8 cellular contexts compared by ENCODE assay signal in the genomic region with DNA sequence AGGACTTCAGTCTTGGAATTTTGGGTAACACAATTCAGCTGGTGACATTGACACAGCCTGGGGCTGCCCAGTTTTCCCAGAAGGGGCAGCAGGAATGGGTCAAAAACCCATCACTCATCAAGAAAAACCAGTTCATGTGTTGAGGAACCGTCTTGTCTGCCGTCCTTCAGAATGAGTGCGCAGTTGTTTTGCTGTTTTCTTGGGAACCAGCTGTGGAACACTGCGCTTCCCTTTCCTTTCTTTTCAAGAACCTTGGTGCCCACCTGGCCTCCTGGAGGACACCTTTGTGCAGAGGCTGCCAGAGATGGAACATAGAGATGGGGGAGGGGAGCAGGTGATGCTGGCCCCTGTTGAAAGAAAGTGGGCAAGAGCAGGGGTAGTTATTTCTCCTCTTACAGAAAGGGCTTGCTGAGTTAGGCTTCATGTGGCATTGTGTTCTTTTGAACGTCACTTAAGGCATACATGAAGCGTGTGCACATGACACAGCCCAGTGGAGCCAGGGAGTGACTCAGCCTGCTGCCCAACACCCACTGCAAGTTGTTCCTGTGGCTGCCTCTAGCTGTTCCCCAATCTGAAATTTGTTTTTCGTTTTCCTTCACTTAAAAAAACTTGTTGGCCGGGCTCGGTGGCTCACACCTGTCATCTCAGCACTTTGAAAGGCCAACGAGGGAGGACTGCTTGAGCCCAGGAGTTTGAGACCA.
DNase-seq lines count a peak whose midpoint lies in the region; ATAC-seq and TF ChIP-seq lines count a peak whose summit lies in the region.

No MANE protein-coding gene starts in this region.

- H3K27me3 Mint-ChIP-seq in natural killer cell treated with Interleukin-12 subunit alpha and Interleukin-12 subunit beta and Interleukin-15 and Interleukin-18, amount 100 ng/mL, for 72 hours: no peaks in the 10 kb centered on the region
- peaks cover 8% of the 10 kb centered on the region for H3K27me3 Mint-ChIP-seq in endodermal cell (ENCODE audit: insufficient read depth)

- no peak overlapping the region for H3K9ac ChIP-seq in endodermal cell (ENCODE audit: extremely low read depth, low read length, poor library complexity, severe bottlenecking)

- DNase-seq in AG04449 (ENCODE audit: low read depth, low spot score) (no peak), OCI-LY7 (ENCODE audit: low spot score) (peak; percentile 91), epithelial cell of proximal tubule (ENCODE audit: low read depth) (peak; percentile 79), NCI-H446 (lab: John Stamatoyannopoulos, UW) (no peak), endodermal cell (no peak)
- DNase-seq in natural killer cell treated with Interleukin-12 subunit alpha and Interleukin-12 subunit beta and Interleukin-15 and Interleukin-18, amount 100 ng/mL, for 72 hours (ENCODE audit: low spot score): no peak

- no peaks in the 10 kb centered on the region for H3K9me2 ChIP-seq in OCI-LY7 (ENCODE audit: insufficient read depth, low read length)

- no peaks in the 10 kb centered on the region for H3K9me3 Mint-ChIP-seq in natural killer cell treated with Interleukin-12 subunit alpha and Interleukin-12 subunit beta and Interleukin-15 and Interleukin-18, amount 100 ng/mL, for 72 hours
- no peaks in the 10 kb centered on the region for H3K9me3 Mint-ChIP-seq in endodermal cell

- H3K9me3 ChIP-seq in OCI-LY7 (ENCODE audit: low read length) (no peaks in the 10 kb centered on the region), endodermal cell (ENCODE audit: control insufficient read depth, low read length) (peaks cover 7% of the 10 kb centered on the region)

- H3K27me3 ChIP-seq in endodermal cell (ENCODE audit: control insufficient read depth, insufficient read depth, low read length, poor library complexity, severe bottlenecking): no peaks in the 10 kb centered on the region

- POLR2A ChIA-PET in AG04449 (lab: Yijun Ruan, JAX): no interaction called here
- POLR2A ChIA-PET in OCI-LY7 (lab: Charles Lee): interaction anchor here (0.5 to 3.4 kb wide), 10 partner anchors 8 to 221 kb away, joined by 3 to 19 read pairs (median 6); no protein-coding TSS in a partner anchor

- no peak overlapping the region for H3K4me3 ChIP-seq in AG04449 (ENCODE audit: low read depth, low read length)
- peak overlapping the region; percentile 14 for H3K4me3 ChIP-seq in OCI-LY7 (ENCODE audit: low read depth, low read length, poor library complexity, severe bottlenecking)
- no peak overlapping the region for H3K4me3 ChIP-seq in epithelial cell of proximal tubule (ENCODE audit: low read depth, low read length)
- H3K4me3 ChIP-seq in endodermal cell (ENCODE audit: low read length): no peak overlapping the region

- peak overlapping the region; percentile 58 for H3K4me2 ChIP-seq in OCI-LY7 (ENCODE audit: low read length)

- H4K20me1 ChIP-seq in OCI-LY7 (ENCODE audit: insufficient read depth, low read length): no peaks in the 10 kb centered on the region

- BruUV-seq in OCI-LY7 (replicated peaks; lab: Mats Ljungman, UMichigan): no TSS peak

- WGBS in endodermal cell (ENCODE audit: insufficient coverage in 1 of 2, insufficient read length in 1 of 2), 2 experiments: 82 to 87% methylated on average over 8 to 10 of the region's 10 CpGs

- ATAC-seq in GM18873 (IDR thresholded peaks at IDR 0.05; ENCODE audit: low FRiP score, unreplicated experiment) (peak; percentile 48), HG03045 (IDR thresholded peaks at IDR 0.05; ENCODE audit: unreplicated experiment) (peak; percentile 78)
- peak; percentile 54 to 64 for ATAC-seq in natural killer cell treated with Interleukin-12 subunit alpha and Interleukin-12 subunit beta and Interleukin-15 and Interleukin-18, amount 100 ng/mL, for 72 hours

- CTCF ChIA-PET in AG04449 (lab: Yijun Ruan, JAX): no interaction called here
- CTCF ChIA-PET in OCI-LY7 (lab: Charles Lee; ENCODE audit: unreplicated experiment): no interaction called here

- intact Hi-C loops in OCI-LY7 (cut with micrococcal nuclease; ENCODE audit: unreplicated experiment): loop anchor here (1.0 to 2.0 kb wide), 2 partner anchors 43 to 68 kb away; no protein-coding TSS in a partner anchor

- H3K4me1 ChIP-seq in OCI-LY7 (ENCODE audit: insufficient read depth, low read length, poor library complexity, severe bottlenecking) (peaks cover 62% of the 10 kb centered on the region), endodermal cell (ENCODE audit: control insufficient read depth, insufficient read depth, low read length) (no peaks in the 10 kb centered on the region)

- no peaks in the 10 kb centered on the region for H3K79me2 ChIP-seq in OCI-LY7 (ENCODE audit: insufficient read depth, low read depth, low read length)

- H3K4me1 Mint-ChIP-seq in natural killer cell treated with Interleukin-12 subunit alpha and Interleukin-12 subunit beta and Interleukin-15 and Interleukin-18, amount 100 ng/mL, for 72 hours (ENCODE audit: low read depth in 2 of 2): peaks cover 0 to 2% of the 10 kb centered on the region in 2 donors
- peaks cover 15% of the 10 kb centered on the region for H3K4me1 Mint-ChIP-seq in endodermal cell

- peak overlapping the region; percentile 52 for H2AFZ ChIP-seq in OCI-LY7 (ENCODE audit: low read length)

- H3K36me3 ChIP-seq in OCI-LY7 (ENCODE audit: insufficient read depth, low read length) (no peaks in the 10 kb centered on the region), endodermal cell (ENCODE audit: control insufficient read depth, insufficient read depth, low read length) (no peaks in the 10 kb centered on the region)

- H3K36me3 Mint-ChIP-seq in natural killer cell treated with Interleukin-12 subunit alpha and Interleukin-12 subunit beta and Interleukin-15 and Interleukin-18, amount 100 ng/mL, for 72 hours: no peaks in the 10 kb centered on the region
- H3K36me3 Mint-ChIP-seq in endodermal cell (ENCODE audit: low read depth): no peaks in the 10 kb centered on the region

- TF ChIP-seq CTCF in AG04449 (IDR thresholded peaks at IDR 0.05; ENCODE audit: insufficient read depth, low read length, missing control alignments) (peak; percentile 6), OCI-LY7 (conservative IDR thresholded peaks at IDR 0.05; ENCODE audit: low read length) (peak; percentile 27; the same call in 1 of the 2 replicates), epithelial cell of proximal tubule (conservative IDR thresholded peaks at IDR 0.05; ENCODE audit: low read depth, low read length) (no peak), endodermal cell (conservative IDR thresholded peaks at IDR 0.05) (no peak)

- H3K4me3 Mint-ChIP-seq in natural killer cell treated with Interleukin-12 subunit alpha and Interleukin-12 subunit beta and Interleukin-15 and Interleukin-18, amount 100 ng/mL, for 72 hours: no peak overlapping the region
- no peak overlapping the region for H3K4me3 Mint-ChIP-seq in endodermal cell

- H3K27ac ChIP-seq in OCI-LY7 (ENCODE audit: low read depth, low read length, poor library complexity, severe bottlenecking): peak overlapping the region; percentile 95
- no peak overlapping the region for H3K27ac ChIP-seq in endodermal cell (ENCODE audit: low read depth, low read length)

- H3K27ac Mint-ChIP-seq in natural killer cell treated with Interleukin-12 subunit alpha and Interleukin-12 subunit beta and Interleukin-15 and Interleukin-18, amount 100 ng/mL, for 72 hours: no peak overlapping the region
- H3K27ac Mint-ChIP-seq in endodermal cell: no peak overlapping the region

Comparison
In these comparisons a context has a peak if more than half of its experiments do, and no peak if none do; other contexts are left out.
1. DNase-seq: peak in OCI-LY7 (single experiment) and epithelial cell of proximal tubule (single experiment); none in AG04449 (single experiment), natural killer cell treated with Interleukin-12 subunit alpha and Interleukin-12 subunit beta and Interleukin-15 and Interleukin-18, amount 100 ng/mL, for 72 hours (single experiment), NCI-H446 (0 of 2) and endodermal cell (single experiment).
2. CTCF ChIP-seq: peak in AG04449 (single experiment) and OCI-LY7 (single experiment); none in epithelial cell of proximal tubule (single experiment) and endodermal cell (single experiment).
3. Peak in every context shown above with its lines, with median percentiles within 50 percentile points of each other: ATAC-seq.